ENCODE assay signal across 1 cellular context in the genomic region with DNA sequence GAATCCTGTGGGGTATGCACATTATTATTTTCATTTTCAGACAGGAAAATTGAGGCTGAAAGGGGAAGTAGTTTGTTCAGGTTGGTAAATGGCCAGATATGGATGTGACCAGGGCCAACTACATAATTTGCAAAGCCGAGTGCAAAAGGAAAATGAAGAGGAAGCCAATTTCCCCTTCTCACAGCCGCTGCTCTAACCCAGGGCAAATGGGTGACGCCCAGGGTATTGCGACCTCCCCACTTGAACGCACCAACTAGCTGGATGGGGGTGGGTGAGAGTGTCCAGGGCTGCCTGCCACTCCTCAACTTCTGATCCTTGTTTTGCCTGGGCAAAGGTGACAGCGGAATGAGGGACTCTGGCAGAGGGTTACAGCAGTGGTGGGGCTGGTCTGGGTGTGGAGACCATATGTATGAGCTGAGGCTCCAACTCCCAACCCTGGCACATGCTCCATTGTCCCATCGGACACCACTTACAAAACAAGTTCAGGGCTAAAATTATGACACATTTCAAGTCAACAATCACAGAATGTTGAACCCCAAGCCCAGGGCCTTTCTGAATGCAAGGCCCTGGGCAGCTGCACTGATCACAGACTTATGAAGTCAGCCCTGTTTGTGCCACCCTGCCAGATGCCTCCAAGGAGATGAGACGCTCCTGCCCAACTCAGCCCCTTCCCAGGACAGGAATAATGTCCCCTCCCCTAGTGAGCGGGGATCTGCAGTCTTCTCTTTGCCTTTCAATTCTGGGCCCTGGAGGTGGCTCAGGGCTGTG.
TF ChIP-seq lines count a peak whose summit lies in the region.

No MANE protein-coding gene starts in this region.

TF ChIP-seq in GM12878, 131 proteins besides CTCF, POLR2A, EP300 and RAD21:
- TF ChIP-seq, protein P1, sequence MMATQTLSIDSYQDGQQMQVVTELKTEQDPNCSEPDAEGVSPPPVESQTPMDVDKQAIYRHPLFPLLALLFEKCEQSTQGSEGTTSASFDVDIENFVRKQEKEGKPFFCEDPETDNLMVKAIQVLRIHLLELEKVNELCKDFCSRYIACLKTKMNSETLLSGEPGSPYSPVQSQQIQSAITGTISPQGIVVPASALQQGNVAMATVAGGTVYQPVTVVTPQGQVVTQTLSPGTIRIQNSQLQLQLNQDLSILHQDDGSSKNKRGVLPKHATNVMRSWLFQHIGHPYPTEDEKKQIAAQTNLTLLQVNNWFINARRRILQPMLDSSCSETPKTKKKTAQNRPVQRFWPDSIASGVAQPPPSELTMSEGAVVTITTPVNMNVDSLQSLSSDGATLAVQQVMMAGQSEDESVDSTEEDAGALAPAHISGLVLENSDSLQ (IDR thresholded peaks at IDR 0.05), result no peak
- TF ChIP-seq TARDBP (IDR thresholded peaks at IDR 0.05; ENCODE audit: borderline replicate concordance) (no peak), EED (IDR thresholded peaks at IDR 0.05; ENCODE audit: low read depth) (0 out of 2 replicates have a peak, but pooled peaks have one; percentile 34), POU2F2 (IDR thresholded peaks at IDR 0.05; ENCODE audit: borderline replicate concordance, low read depth, low read length) (no peak), NFIC (IDR thresholded peaks at IDR 0.05; ENCODE audit: low read depth, low read length) (no peak), LARP7 (IDR thresholded peaks at IDR 0.05) (0 out of 2 replicates have a peak, but pooled peaks have one; percentile 42), PAX5 (IDR thresholded peaks at IDR 0.05; ENCODE audit: borderline replicate concordance, low read depth, low read length) (no peak), ZZZ3 (IDR thresholded peaks at IDR 0.05; ENCODE audit: control insufficient read depth, insufficient read length, low read depth) (no peak), MEF2B (IDR thresholded peaks at IDR 0.05; ENCODE audit: partially characterized antibody, poor library complexity, severe bottlenecking) (no peak), NFXL1 (IDR thresholded peaks at IDR 0.05; ENCODE audit: borderline replicate concordance) (no peak), RUNX3 (IDR thresholded peaks at IDR 0.05; ENCODE audit: low read length) (peak; percentile 10; the same call in 1 of the 2 replicates), SPI1 (IDR thresholded peaks at IDR 0.05; ENCODE audit: borderline replicate concordance, insufficient read depth, low read depth, low read length) (no peak), NRF1 (conservative IDR thresholded peaks at IDR 0.05; ENCODE audit: low read depth, low read length) (no peak), JUND (IDR thresholded peaks at IDR 0.05; ENCODE audit: low read depth, low read length) (no peak), HDAC2 (IDR thresholded peaks at IDR 0.05) (no peak), IKZF2 (IDR thresholded peaks at IDR 0.05) (0 out of 4 replicates have a peak, but pooled peaks of 1 of the 2 experiments have one; percentile 45), SREBF1 (IDR thresholded peaks at IDR 0.05; ENCODE audit: low read length) (no peak), YY1 (IDR thresholded peaks at IDR 0.05; ENCODE audit: low read depth, low read length) (no peak), POLR2AphosphoS5 (IDR thresholded peaks at IDR 0.05; ENCODE audit: low read length) (no peak), ZNF24 (IDR thresholded peaks at IDR 0.05) (no peak), RB1 (IDR thresholded peaks at IDR 0.05; ENCODE audit: borderline replicate concordance) (no peak), SRF (IDR thresholded peaks at IDR 0.05; ENCODE audit: low read depth in 2 of 2, low read length in 2 of 2) (0 out of 4 replicates have a peak, but pooled peaks of 1 of the 2 experiments have one; percentile 42), FOXM1 (IDR thresholded peaks at IDR 0.05; ENCODE audit: low read depth, low read length) (no peak)
- TF ChIP-seq, protein P2, sequence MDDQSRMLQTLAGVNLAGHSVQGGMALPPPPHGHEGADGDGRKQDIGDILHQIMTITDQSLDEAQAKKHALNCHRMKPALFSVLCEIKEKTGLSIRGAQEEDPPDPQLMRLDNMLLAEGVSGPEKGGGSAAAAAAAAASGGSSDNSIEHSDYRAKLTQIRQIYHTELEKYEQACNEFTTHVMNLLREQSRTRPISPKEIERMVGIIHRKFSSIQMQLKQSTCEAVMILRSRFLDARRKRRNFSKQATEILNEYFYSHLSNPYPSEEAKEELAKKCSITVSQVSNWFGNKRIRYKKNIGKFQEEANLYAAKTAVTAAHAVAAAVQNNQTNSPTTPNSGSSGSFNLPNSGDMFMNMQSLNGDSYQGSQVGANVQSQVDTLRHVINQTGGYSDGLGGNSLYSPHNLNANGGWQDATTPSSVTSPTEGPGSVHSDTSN (IDR thresholded peaks at IDR 0.05; ENCODE audit: insufficient replicate concordance, low read depth, low read length), result no peak
